ENCODE assay signal across 17 cellular contexts in the genomic region with DNA sequence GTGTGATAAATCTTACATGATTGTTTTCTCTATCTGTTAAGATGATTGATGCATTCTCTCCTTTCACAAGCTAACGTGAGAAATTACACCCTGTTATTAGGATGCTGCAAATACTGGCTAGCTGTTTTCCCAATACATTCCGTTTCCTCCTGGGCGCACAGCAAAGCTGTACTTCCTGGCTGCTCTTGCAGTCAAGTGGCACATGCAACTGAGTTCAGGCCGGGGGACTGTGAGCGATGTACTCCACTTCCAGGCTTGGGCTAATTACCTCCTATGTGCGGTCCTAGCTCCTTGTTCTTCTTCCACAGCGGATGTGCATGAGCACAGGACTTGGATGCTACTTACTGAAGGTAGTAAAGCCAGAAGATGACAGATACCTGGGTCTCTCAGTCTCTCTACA.
"Had no signal": no experiment of that assay in that cellular context is flagged by ENCODE, and none has a peak within 500 bp of the region (broad histone marks: within the 10 kb centered on the region; RNA-seq: fewer than 3 reads in every experiment).

No MANE protein-coding gene starts in this region.

- H3K27ac ChIP-seq: gastrocnemius medialis, parathyroid adenoma, skin epidermis, thoracic aorta, uterus had no signal

- H3K4me3 ChIP-seq: gastrocnemius medialis, skin epidermis, thoracic aorta, uterus had no signal

- H2AFZ ChIP-seq: parathyroid adenoma had no signal

- H3K4me1 ChIP-seq: gastrocnemius medialis, parathyroid adenoma had no signal

- H3K27me3 Mint-ChIP-seq: activated B cell treated with CpG ODN at 0.5 μM for 24 hours; stimulated activated naive CD8-positive, alpha-beta T cell treated with anti-CD3 and anti-CD28 coated beads, Interleukin-15, amount 100 ng/mL, for 72 hours had no signal

- H3K79me2 ChIP-seq: parathyroid adenoma had no signal

- H3K27me3 ChIP-seq: gastrocnemius medialis, uterus had no signal

- H3K9me3 ChIP-seq: gastrocnemius medialis, thoracic aorta, uterus had no signal

- H3K4me1 Mint-ChIP-seq: activated CD4-positive, alpha-beta T cell treated with anti-CD3 and anti-CD28 coated beads, Interleukin-2, amount 10 ng/mL, durations not matched to agents 24 days and 14 days; neural crest cell; stimulated activated naive CD8-positive, alpha-beta T cell treated with anti-CD3 and anti-CD28 coated beads, Interleukin-15, amount 100 ng/mL, for 72 hours had no signal

- H3K4me3 Mint-ChIP-seq: activated B cell treated with CpG ODN at 0.5 μM for 24 hours; activated CD4-positive, alpha-beta T cell treated with anti-CD3 and anti-CD28 coated beads, Interleukin-2, amount 10 ng/mL, durations not matched to agents 24 days and 14 days; neural crest cell; stimulated activated naive CD8-positive, alpha-beta T cell treated with anti-CD3 and anti-CD28 coated beads, Interleukin-15, amount 100 ng/mL, for 72 hours had no signal

- H3K36me3 ChIP-seq: gastrocnemius medialis, thoracic aorta, uterus had no signal

- H3K27ac Mint-ChIP-seq: activated B cell treated with CpG ODN at 0.5 μM for 24 hours; activated CD4-positive, alpha-beta T cell treated with anti-CD3 and anti-CD28 coated beads, Interleukin-2, amount 10 ng/mL, durations not matched to agents 24 days and 14 days; activated T-helper 2 cell treated with anti-CD3 and anti-CD28 coated beads, Interferon-gamma antibody, Interleukin-2, Interleukin-4, amounts not matched to agents 10 μg/mL and 5 μg/mL and 100 μg/mL, durations not matched to agents 14 hours and 24 hours and 36 hours; stimulated activated naive CD8-positive, alpha-beta T cell treated with anti-CD3 and anti-CD28 coated beads, Interleukin-15, amount 100 ng/mL, for 72 hours had no signal

- H3K9me3 Mint-ChIP-seq: activated B cell treated with CpG ODN at 0.5 μM for 24 hours; activated T-helper 2 cell treated with anti-CD3 and anti-CD28 coated beads, Interferon-gamma antibody, Interleukin-2, Interleukin-4, amounts not matched to agents 10 μg/mL and 5 μg/mL and 100 μg/mL, durations not matched to agents 14 hours and 24 hours and 36 hours had no signal

- DNase-seq: activated B cell treated with CpG ODN at 0.5 μM for 24 hours; activated CD4-positive, alpha-beta T cell treated with anti-CD3 and anti-CD28 coated beads, Interleukin-2, amount 10 ng/mL, durations not matched to agents 24 days and 14 days; activated CD8-positive, alpha-beta memory T cell treated with anti-CD3 and anti-CD28 coated beads for 24 hours; activated naive CD4-positive, alpha-beta T cell treated with anti-CD3 and anti-CD28 coated beads, Interleukin-2, amount 50 U/mL, for 16 hours; central memory CD4-positive, alpha-beta T cell; cortex of kidney; effector CD8-positive, alpha-beta T cell; gastrocnemius medialis; kidney; stimulated activated CD4-positive, alpha-beta T cell treated with anti-CD3 and anti-CD28 coated beads, Interleukin-4, amount 100 ng/mL, for 4 hours; stimulated activated naive CD8-positive, alpha-beta T cell treated with anti-CD3 and anti-CD28 coated beads, Interleukin-15, amount 100 ng/mL, for 72 hours; uterus had no signal

- ATAC-seq: gastrocnemius medialis; stimulated activated naive CD8-positive, alpha-beta T cell treated with anti-CD3 and anti-CD28 coated beads, Interleukin-15, amount 100 ng/mL, for 72 hours had no signal

- H3K9ac ChIP-seq: parathyroid adenoma had no signal
